In the genomic region with DNA sequence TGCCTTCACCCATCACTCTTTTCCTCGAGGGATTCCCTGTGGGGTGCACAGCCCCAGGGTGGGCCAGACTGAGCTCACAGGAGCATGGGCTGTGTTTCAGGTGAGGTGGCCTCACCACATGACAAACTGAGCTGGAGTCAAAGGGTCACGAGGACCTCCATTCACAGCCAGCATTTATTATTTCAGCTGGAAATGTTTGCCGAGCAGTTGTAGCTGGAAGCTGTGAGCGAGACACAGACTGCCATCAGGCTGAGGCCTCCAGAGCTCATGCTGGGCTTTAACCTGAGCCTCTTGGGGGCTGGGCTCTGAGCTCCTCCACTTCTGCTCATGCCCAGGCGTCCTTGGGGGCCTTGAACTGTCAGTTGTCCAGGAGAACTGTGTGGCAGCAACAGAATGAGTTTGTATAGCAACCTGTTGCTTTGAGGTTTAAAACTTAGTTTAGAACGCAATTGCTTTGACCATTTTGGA, we compare ENCODE assay signal across 1 cellular context.
A peak's percentile ranks its signal among the peaks of the same experiment; 100 is the strongest.
TF ChIP-seq lines count a peak whose summit lies in the region.

No MANE protein-coding gene starts in this region.

TF ChIP-seq in HepG2, 621 proteins besides CTCF, POLR2A, EP300 and RAD21 (continued from another document and continues in another):
- TF ChIP-seq, protein P1, sequence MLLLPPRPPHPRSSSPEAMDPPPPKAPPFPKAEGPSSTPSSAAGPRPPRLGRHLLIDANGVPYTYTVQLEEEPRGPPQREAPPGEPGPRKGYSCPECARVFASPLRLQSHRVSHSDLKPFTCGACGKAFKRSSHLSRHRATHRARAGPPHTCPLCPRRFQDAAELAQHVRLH (CRISPR knock-in tag; IDR thresholded peaks at IDR 0.05; ENCODE audit: borderline replicate concordance, low read depth) = peak; percentile 36; the same call in 1 of the 2 replicates
- TF ChIP-seq, protein P2, sequence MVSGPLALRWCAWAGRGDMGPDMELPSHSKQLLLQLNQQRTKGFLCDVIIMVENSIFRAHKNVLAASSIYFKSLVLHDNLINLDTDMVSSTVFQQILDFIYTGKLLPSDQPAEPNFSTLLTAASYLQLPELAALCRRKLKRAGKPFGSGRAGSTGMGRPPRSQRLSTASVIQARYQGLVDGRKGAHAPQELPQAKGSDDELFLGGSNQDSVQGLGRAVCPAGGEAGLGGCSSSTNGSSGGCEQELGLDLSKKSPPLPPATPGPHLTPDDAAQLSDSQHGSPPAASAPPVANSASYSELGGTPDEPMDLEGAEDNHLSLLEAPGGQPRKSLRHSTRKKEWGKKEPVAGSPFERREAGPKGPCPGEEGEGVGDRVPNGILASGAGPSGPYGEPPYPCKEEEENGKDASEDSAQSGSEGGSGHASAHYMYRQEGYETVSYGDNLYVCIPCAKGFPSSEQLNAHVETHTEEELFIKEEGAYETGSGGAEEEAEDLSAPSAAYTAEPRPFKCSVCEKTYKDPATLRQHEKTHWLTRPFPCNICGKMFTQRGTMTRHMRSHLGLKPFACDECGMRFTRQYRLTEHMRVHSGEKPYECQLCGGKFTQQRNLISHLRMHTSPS (CRISPR knock-in tag; IDR thresholded peaks at IDR 0.05; ENCODE audit: low read depth) = peak; percentile 30; the same call in 1 of the 2 replicates
- peak; percentile 39; the same call in 1 of the 2 replicates for TF ChIP-seq NR2F2 (IDR thresholded peaks at IDR 0.05; ENCODE audit: borderline replicate concordance, low read depth)
- no peak for TF ChIP-seq ZNF629 (CRISPR knock-in tag; conservative IDR thresholded peaks at IDR 0.05)
- no peak for TF ChIP-seq PAX8 (CRISPR knock-in tag; IDR thresholded peaks at IDR 0.05; ENCODE audit: borderline replicate concordance)
- TF ChIP-seq FIP1L1 (IDR thresholded peaks at IDR 0.05; ENCODE audit: borderline replicate concordance, insufficient read depth, low read depth, low read length) = no peak
- TF ChIP-seq FOSL1 (CRISPR knock-in tag; IDR thresholded peaks at IDR 0.05; ENCODE audit: borderline replicate concordance) = no peak
- no peak for TF ChIP-seq SMARCE1 (IDR thresholded peaks at IDR 0.05; ENCODE audit: borderline replicate concordance)
- peak; percentile 86; the same call in 1 of the 2 replicates for TF ChIP-seq ZBTB7B (CRISPR knock-in tag; IDR thresholded peaks at IDR 0.05)
- TF ChIP-seq, protein P3, sequence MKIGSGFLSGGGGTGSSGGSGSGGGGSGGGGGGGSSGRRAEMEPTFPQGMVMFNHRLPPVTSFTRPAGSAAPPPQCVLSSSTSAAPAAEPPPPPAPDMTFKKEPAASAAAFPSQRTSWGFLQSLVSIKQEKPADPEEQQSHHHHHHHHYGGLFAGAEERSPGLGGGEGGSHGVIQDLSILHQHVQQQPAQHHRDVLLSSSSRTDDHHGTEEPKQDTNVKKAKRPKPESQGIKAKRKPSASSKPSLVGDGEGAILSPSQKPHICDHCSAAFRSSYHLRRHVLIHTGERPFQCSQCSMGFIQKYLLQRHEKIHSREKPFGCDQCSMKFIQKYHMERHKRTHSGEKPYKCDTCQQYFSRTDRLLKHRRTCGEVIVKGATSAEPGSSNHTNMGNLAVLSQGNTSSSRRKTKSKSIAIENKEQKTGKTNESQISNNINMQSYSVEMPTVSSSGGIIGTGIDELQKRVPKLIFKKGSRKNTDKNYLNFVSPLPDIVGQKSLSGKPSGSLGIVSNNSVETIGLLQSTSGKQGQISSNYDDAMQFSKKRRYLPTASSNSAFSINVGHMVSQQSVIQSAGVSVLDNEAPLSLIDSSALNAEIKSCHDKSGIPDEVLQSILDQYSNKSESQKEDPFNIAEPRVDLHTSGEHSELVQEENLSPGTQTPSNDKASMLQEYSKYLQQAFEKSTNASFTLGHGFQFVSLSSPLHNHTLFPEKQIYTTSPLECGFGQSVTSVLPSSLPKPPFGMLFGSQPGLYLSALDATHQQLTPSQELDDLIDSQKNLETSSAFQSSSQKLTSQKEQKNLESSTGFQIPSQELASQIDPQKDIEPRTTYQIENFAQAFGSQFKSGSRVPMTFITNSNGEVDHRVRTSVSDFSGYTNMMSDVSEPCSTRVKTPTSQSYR (CRISPR knock-in tag; IDR thresholded peaks at IDR 0.05; ENCODE audit: borderline replicate concordance) = 0 out of 2 replicates have a peak, but pooled peaks have one; percentile 21
- TF ChIP-seq HNRNPL (IDR thresholded peaks at IDR 0.05; ENCODE audit: low read depth, low read length) = no peak
- no peak for TF ChIP-seq NFKB2 (CRISPR knock-in tag; IDR thresholded peaks at IDR 0.05; ENCODE audit: borderline replicate concordance)
- TF ChIP-seq, protein P4, sequence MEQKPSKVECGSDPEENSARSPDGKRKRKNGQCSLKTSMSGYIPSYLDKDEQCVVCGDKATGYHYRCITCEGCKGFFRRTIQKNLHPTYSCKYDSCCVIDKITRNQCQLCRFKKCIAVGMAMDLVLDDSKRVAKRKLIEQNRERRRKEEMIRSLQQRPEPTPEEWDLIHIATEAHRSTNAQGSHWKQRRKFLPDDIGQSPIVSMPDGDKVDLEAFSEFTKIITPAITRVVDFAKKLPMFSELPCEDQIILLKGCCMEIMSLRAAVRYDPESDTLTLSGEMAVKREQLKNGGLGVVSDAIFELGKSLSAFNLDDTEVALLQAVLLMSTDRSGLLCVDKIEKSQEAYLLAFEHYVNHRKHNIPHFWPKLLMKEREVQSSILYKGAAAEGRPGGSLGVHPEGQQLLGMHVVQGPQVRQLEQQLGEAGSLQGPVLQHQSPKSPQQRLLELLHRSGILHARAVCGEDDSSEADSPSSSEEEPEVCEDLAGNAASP (CRISPR knock-in tag; IDR thresholded peaks at IDR 0.05; ENCODE audit: borderline replicate concordance) = 0 out of 2 replicates have a peak, but pooled peaks have one; percentile 49
- TF ChIP-seq PHB2 (IDR thresholded peaks at IDR 0.05; ENCODE audit: partially characterized antibody) = no peak
- TF ChIP-seq ZKSCAN8 (CRISPR knock-in tag; IDR thresholded peaks at IDR 0.05; ENCODE audit: borderline replicate concordance) = peak; percentile 40; the same call in 1 of the 2 replicates
- TF ChIP-seq ZNF7 (CRISPR knock-in tag; IDR thresholded peaks at IDR 0.05) = no peak
- TF ChIP-seq ZNF343 (CRISPR knock-in tag; IDR thresholded peaks at IDR 0.05) = no peak
- TF ChIP-seq, protein P5, sequence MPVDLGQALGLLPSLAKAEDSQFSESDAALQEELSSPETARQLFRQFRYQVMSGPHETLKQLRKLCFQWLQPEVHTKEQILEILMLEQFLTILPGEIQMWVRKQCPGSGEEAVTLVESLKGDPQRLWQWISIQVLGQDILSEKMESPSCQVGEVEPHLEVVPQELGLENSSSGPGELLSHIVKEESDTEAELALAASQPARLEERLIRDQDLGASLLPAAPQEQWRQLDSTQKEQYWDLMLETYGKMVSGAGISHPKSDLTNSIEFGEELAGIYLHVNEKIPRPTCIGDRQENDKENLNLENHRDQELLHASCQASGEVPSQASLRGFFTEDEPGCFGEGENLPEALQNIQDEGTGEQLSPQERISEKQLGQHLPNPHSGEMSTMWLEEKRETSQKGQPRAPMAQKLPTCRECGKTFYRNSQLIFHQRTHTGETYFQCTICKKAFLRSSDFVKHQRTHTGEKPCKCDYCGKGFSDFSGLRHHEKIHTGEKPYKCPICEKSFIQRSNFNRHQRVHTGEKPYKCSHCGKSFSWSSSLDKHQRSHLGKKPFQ (CRISPR knock-in tag; IDR thresholded peaks at IDR 0.05; ENCODE audit: insufficient replicate concordance) = no peak
- no peak for TF ChIP-seq ESRRA (CRISPR knock-in tag; IDR thresholded peaks at IDR 0.05; ENCODE audit: low read depth)
- TF ChIP-seq ZNF777 (CRISPR knock-in tag; IDR thresholded peaks at IDR 0.05) = no peak
- TF ChIP-seq ASH2L (IDR thresholded peaks at IDR 0.05; ENCODE audit: insufficient read length, low read depth, low read length) = peak; percentile 37
- TF ChIP-seq SOX6 (IDR thresholded peaks at IDR 0.05) = no peak
- TF ChIP-seq SOX6 (CRISPR knock-in tag; IDR thresholded peaks at IDR 0.05) = peak; percentile 53; the same call in 1 of the 2 replicates
- TF ChIP-seq, protein P6, sequence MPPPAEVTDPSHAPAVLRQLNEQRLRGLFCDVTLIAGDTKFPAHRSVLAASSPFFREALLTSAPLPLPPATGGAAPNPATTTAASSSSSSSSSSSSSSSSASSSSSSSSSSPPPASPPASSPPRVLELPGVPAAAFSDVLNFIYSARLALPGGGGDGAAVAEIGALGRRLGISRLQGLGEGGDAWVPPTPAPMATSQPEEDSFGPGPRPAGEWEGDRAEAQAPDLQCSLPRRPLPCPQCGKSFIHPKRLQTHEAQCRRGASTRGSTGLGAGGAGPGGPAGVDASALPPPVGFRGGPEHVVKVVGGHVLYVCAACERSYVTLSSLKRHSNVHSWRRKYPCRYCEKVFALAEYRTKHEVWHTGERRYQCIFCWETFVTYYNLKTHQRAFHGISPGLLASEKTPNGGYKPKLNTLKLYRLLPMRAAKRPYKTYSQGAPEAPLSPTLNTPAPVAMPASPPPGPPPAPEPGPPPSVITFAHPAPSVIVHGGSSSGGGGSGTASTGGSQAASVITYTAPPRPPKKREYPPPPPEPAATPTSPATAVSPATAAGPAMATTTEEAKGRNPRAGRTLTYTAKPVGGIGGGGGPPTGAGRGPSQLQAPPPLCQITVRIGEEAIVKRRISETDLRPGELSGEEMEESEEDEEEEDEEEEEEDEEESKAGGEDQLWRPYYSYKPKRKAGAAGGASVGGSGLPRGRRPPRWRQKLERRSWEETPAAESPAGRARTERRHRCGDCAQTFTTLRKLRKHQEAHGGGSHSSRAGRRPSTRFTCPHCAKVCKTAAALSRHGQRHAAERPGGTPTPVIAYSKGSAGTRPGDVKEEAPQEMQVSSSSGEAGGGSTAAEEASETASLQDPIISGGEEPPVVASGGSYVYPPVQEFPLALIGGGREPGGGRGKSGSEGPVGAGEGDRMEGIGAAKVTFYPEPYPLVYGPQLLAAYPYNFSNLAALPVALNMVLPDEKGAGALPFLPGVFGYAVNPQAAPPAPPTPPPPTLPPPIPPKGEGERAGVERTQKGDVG (CRISPR knock-in tag; IDR thresholded peaks at IDR 0.05; ENCODE audit: borderline replicate concordance) = no peak
- TF ChIP-seq, protein P7, sequence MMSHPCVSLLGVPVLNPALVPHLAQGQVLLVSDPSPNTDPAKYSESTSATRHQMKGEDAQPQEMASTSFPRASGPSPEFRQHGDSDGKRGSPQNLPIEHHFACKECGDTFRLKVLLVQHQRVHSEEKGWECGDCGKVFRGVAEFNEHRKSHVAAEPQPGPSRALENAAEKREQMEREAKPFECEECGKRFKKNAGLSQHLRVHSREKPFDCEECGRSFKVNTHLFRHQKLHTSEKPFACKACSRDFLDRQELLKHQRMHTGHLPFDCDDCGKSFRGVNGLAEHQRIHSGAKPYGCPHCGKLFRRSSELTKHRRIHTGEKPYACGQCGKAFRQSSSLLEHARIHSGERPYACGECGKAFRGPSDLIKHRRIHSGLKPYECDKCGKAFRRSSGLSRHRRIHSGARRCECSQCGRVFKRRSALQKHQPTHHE (CRISPR knock-in tag; IDR thresholded peaks at IDR 0.05; ENCODE audit: borderline replicate concordance) = no peak
- TF ChIP-seq GABPB1 (CRISPR knock-in tag; IDR thresholded peaks at IDR 0.05) = no peak
- TF ChIP-seq MEIS1 (CRISPR knock-in tag; IDR thresholded peaks at IDR 0.05; ENCODE audit: borderline replicate concordance) = 0 out of 2 replicates have a peak, but pooled peaks have one; percentile 58
- no peak for TF ChIP-seq WIZ (CRISPR knock-in tag; IDR thresholded peaks at IDR 0.05)
- no peak for TF ChIP-seq ZNF773 (CRISPR knock-in tag; IDR thresholded peaks at IDR 0.05; ENCODE audit: borderline replicate concordance)
- TF ChIP-seq ZNF883 (CRISPR knock-in tag; IDR thresholded peaks at IDR 0.05; ENCODE audit: not compliant biosample characterization) = no peak
- TF ChIP-seq GATAD2A (CRISPR knock-in tag; IDR thresholded peaks at IDR 0.05) = peak; percentile 77
- TF ChIP-seq, protein P8, sequence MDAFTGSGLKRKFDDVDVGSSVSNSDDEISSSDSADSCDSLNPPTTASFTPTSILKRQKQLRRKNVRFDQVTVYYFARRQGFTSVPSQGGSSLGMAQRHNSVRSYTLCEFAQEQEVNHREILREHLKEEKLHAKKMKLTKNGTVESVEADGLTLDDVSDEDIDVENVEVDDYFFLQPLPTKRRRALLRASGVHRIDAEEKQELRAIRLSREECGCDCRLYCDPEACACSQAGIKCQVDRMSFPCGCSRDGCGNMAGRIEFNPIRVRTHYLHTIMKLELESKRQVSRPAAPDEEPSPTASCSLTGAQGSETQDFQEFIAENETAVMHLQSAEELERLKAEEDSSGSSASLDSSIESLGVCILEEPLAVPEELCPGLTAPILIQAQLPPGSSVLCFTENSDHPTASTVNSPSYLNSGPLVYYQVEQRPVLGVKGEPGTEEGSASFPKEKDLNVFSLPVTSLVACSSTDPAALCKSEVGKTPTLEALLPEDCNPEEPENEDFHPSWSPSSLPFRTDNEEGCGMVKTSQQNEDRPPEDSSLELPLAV (CRISPR knock-in tag; conservative IDR thresholded peaks at IDR 0.05; ENCODE audit: low read depth) = no peak
- TF ChIP-seq JUNB (CRISPR knock-in tag; IDR thresholded peaks at IDR 0.05; ENCODE audit: borderline replicate concordance) = no peak
- TF ChIP-seq, protein P9, sequence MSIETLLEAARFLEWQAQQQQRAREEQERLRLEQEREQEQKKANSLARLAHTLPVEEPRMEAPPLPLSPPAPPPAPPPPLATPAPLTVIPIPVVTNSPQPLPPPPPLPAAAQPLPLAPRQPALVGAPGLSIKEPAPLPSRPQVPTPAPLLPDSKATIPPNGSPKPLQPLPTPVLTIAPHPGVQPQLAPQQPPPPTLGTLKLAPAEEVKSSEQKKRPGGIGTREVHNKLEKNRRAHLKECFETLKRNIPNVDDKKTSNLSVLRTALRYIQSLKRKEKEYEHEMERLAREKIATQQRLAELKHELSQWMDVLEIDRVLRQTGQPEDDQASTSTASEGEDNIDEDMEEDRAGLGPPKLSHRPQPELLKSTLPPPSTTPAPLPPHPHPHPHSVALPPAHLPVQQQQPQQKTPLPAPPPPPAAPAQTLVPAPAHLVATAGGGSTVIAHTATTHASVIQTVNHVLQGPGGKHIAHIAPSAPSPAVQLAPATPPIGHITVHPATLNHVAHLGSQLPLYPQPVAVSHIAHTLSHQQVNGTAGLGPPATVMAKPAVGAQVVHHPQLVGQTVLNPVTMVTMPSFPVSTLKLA (IDR thresholded peaks at IDR 0.05) = no peak
- 0 out of 2 replicates have a peak, but pooled peaks have one; percentile 2 for TF ChIP-seq CEBPG (CRISPR knock-in tag; IDR thresholded peaks at IDR 0.05)
- TF ChIP-seq, protein P10, sequence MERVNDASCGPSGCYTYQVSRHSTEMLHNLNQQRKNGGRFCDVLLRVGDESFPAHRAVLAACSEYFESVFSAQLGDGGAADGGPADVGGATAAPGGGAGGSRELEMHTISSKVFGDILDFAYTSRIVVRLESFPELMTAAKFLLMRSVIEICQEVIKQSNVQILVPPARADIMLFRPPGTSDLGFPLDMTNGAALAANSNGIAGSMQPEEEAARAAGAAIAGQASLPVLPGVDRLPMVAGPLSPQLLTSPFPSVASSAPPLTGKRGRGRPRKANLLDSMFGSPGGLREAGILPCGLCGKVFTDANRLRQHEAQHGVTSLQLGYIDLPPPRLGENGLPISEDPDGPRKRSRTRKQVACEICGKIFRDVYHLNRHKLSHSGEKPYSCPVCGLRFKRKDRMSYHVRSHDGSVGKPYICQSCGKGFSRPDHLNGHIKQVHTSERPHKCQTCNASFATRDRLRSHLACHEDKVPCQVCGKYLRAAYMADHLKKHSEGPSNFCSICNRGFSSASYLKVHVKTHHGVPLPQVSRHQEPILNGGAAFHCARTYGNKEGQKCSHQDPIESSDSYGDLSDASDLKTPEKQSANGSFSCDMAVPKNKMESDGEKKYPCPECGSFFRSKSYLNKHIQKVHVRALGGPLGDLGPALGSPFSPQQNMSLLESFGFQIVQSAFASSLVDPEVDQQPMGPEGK (CRISPR knock-in tag; IDR thresholded peaks at IDR 0.05) = peak; percentile 44
- no peak for TF ChIP-seq ATF7 (IDR thresholded peaks at IDR 0.05)
- TF ChIP-seq ATF7 (CRISPR knock-in tag; IDR thresholded peaks at IDR 0.05) = no peak
- no peak for TF ChIP-seq PTBP1 (IDR thresholded peaks at IDR 0.05; ENCODE audit: low read depth, low read length, poor library complexity, severe bottlenecking)
- TF ChIP-seq THAP11 (CRISPR knock-in tag; IDR thresholded peaks at IDR 0.05) = peak; percentile 48; the same call in 1 of the 2 replicates
